ENCODE assay signal across 8 cellular contexts in the genomic region with DNA sequence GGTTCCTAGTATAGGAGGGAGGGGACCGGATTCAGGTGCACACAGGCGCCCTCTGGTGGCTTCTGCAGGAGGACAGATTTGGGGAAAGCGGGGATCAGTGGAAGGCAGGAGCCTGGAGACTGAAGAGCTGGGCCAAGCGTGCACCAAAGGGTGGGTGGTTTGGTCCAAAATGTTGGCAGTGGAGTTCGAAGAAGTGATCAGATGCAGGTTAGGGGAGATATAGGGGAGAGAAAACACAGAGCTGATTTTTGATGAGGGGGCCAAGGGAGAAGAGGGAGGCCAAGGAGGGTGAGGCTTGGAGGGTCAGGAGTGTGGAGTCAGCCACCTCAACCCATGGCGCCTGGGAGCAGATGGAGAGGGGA. TPM values are rescaled to one million over a fixed set of nuclear protein-coding genes. Genes with fewer than 3 reads are reported as not detected.
DNase-seq lines count a peak whose midpoint lies in the region; ATAC-seq and TF ChIP-seq lines count a peak whose summit lies in the region.

No MANE protein-coding gene starts in this region.

- H3K9me3 ChIP-seq in trophoblast cell (ENCODE audit: insufficient read depth, low read depth, low read length) (no peaks in the 10 kb centered on the region), thyroid gland (no peaks in the 10 kb centered on the region)

- peak overlapping the region; percentile 47 for H4K8ac ChIP-seq in trophoblast cell (ENCODE audit: low read depth, low read length)

- H3K14ac ChIP-seq in trophoblast cell (ENCODE audit: low read length): no peak overlapping the region

- no peak overlapping the region for H3K4me2 ChIP-seq in trophoblast cell (ENCODE audit: low read length)

- H3K18ac ChIP-seq in trophoblast cell (ENCODE audit: low read length): no peak overlapping the region

- peak overlapping the region; percentile 63 for H4K91ac ChIP-seq in trophoblast cell (ENCODE audit: low read depth, low read length)

- H2BK5ac ChIP-seq in trophoblast cell (ENCODE audit: low read depth, low read length, poor library complexity): no peak overlapping the region

- intact Hi-C loops in thyroid gland (cut with DNase I): loop anchor here (5.0 kb wide), 2 partner anchors 97 to 147 kb away; partner anchors contain the start of gene DNM2

- H3K79me1 ChIP-seq in trophoblast cell (ENCODE audit: low read length): peaks cover 1% of the 10 kb centered on the region

- no peak overlapping the region for H3K23ac ChIP-seq in trophoblast cell (ENCODE audit: low read length)

- H3K4ac ChIP-seq in trophoblast cell (ENCODE audit: low read depth, low read length): no peak overlapping the region

- H2AK5ac ChIP-seq in trophoblast cell (ENCODE audit: low read length): no peak overlapping the region

- DNase-seq in GM06990 (ENCODE audit: extremely low read depth, insufficient read length): no peak
- DNase-seq in MV-4-11 (lab: John Stamatoyannopoulos, UW): peak; percentile 63
- peak; percentile 77 for DNase-seq in SK-N-DZ (ENCODE audit: low spot score)
- DNase-seq in activated naive CD4-positive, alpha-beta T cell (lab: John Stamatoyannopoulos, UW): peak; percentile 54 to 69 (median 60)
- DNase-seq in globus pallidus (ENCODE audit: low spot score): peak; percentile 73
- DNase-seq in trophoblast cell: peak; percentile 57 to 85
- peak; percentile 81 to 87 for DNase-seq in thyroid gland

- no peak overlapping the region for H2BK120ac ChIP-seq in trophoblast cell (ENCODE audit: insufficient read depth, low read length, poor library complexity)

- no peak for ATAC-seq in GM19035 (IDR thresholded peaks at IDR 0.05; ENCODE audit: unreplicated experiment)

- H3K79me2 ChIP-seq in trophoblast cell (ENCODE audit: control insufficient read depth, insufficient read depth, low read length, poor library complexity): no peaks in the 10 kb centered on the region

- H3K36me3 ChIP-seq in GM06990 (ENCODE audit: control insufficient read depth, insufficient read depth, low read length) (no peaks in the 10 kb centered on the region; the same call in none of the 2 replicates), trophoblast cell (ENCODE audit: control insufficient read depth in 1 of 2, insufficient read depth in 2 of 2, low read length in 2 of 2) (no peaks in the 10 kb centered on the region), thyroid gland (no peaks in the 10 kb centered on the region)

- H3K4me1 ChIP-seq in trophoblast cell (ENCODE audit: control insufficient read depth in 1 of 2, insufficient read depth in 2 of 2, low read length in 2 of 2) (peaks cover 0 to 4% of the 10 kb centered on the region in 2 experiments), thyroid gland (peaks cover 0 to 20% of the 10 kb centered on the region in 2 donors)

- no peak for TF ChIP-seq POLR2A in thyroid gland (IDR thresholded peaks at IDR 0.05)

- peak overlapping the region; percentile 61 for H4K12ac ChIP-seq in trophoblast cell (ENCODE audit: low read depth, low read length)

- no peak overlapping the region for H3K4me3 ChIP-seq in GM06990 (replicated peaks; ENCODE audit: low read depth, low read length)
- no peak overlapping the region for H3K4me3 ChIP-seq in trophoblast cell (ENCODE audit: low read depth, low read length)
- H3K4me3 ChIP-seq in thyroid gland (replicated peaks in 1 of 3): no peak overlapping the region

- no peak overlapping the region for H2BK12ac ChIP-seq in trophoblast cell (ENCODE audit: low read length)

- no peak overlapping the region for H2AFZ ChIP-seq in trophoblast cell (ENCODE audit: insufficient read depth, low read length, poor library complexity)

- no peaks in the 10 kb centered on the region for H3K27me3 ChIP-seq in GM06990 (replicated peaks; ENCODE audit: control insufficient read depth, insufficient read depth, low read length)
- H3K27me3 ChIP-seq in trophoblast cell (ENCODE audit: insufficient read depth, low read length): no peaks in the 10 kb centered on the region
- H3K27me3 ChIP-seq in thyroid gland: no peaks in the 10 kb centered on the region

- no peak overlapping the region for H3K9ac ChIP-seq in trophoblast cell (ENCODE audit: low read length)

- TF ChIP-seq CTCF in GM06990 (IDR thresholded peaks at IDR 0.05; ENCODE audit: insufficient read depth, low read length, poor library complexity, severe bottlenecking) (peak; percentile 97), thyroid gland (IDR thresholded peaks at IDR 0.05) (peak; percentile 64 to 96 (median 81))

- WGBS in trophoblast cell (ENCODE audit: extremely low coverage, insufficient coverage, insufficient read length): no CpG with 5 or more reads among the region's 6 CpGs
- WGBS in thyroid gland, 2 donors: 18 to 22% methylated on average over 6 of the region's 6 CpGs

- no peak overlapping the region for H3K27ac ChIP-seq in trophoblast cell (ENCODE audit: low read depth, low read length)
- peak overlapping the region in 1 of 3 donors; percentile 65 for H3K27ac ChIP-seq in thyroid gland

RNA-seq across cellular contexts. Expression of gene CARM1, which starts 6.8 kb away (rescaled TPM):
- polyA plus RNA-seq in SK-N-DZ (2014; cell fraction: cytosol; rRNA removed): 50.2 and 62.8 TPM in 2 replicates
- 30.4 and 32.0 TPM in 2 replicates for polyA plus RNA-seq in SK-N-DZ (2014; cell fraction: nucleus; rRNA removed)
- polyA plus RNA-seq in trophoblast cell (2013): 77.7 and 79.2 TPM in 2 replicates
- total RNA-seq in thyroid gland: 10 to 100 TPM; 12.2 to 14.8 (median 13.1) TPM

RNA-seq across cellular contexts. Expression of gene C19orf38, which starts 16.3 kb away (rescaled TPM):
- 0.21 TPM in 1 of 2 replicates, not detected in the other for polyA plus RNA-seq in SK-N-DZ (2014; cell fraction: cytosol; rRNA removed)
- polyA plus RNA-seq in SK-N-DZ (2014; cell fraction: nucleus; rRNA removed): not detected in 2 replicates
- polyA plus RNA-seq in trophoblast cell (2013): 0.38 and 0.44 TPM in 2 replicates
- 1 to 10 TPM in 2 of 4 donors, not detected in 2; 1.5 to 1.7 TPM for total RNA-seq in thyroid gland

RNA-seq across cellular contexts. Expression of gene TMED1, which starts 28.5 kb away (rescaled TPM):
- 40.6 and 48.8 TPM in 2 replicates for polyA plus RNA-seq in SK-N-DZ (2014; cell fraction: cytosol; rRNA removed)
- polyA plus RNA-seq in SK-N-DZ (2014; cell fraction: nucleus; rRNA removed): 12.9 and 29.7 TPM in 2 replicates
- polyA plus RNA-seq in trophoblast cell (2013): 19.6 and 20.0 TPM in 2 replicates
- total RNA-seq in thyroid gland: 10 to 100 TPM; 41.2 to 71.3 (median 48.7) TPM
